21 cellular contexts compared by ENCODE assay signal in genomic region chr6:157988700-157989063, GRCh38. TPM values are rescaled to one million over a fixed set of nuclear protein-coding genes. Genes with fewer than 3 reads are reported as not detected.
A peak's percentile ranks its signal among the peaks of the same experiment; 100 is the strongest.
DNase-seq lines count a peak whose midpoint lies in the region; ATAC-seq and TF ChIP-seq lines count a peak whose summit lies in the region.
"Had no signal": no experiment of that assay in that cellular context is flagged by ENCODE, and none has a peak within 500 bp of the region (broad histone marks: within the 10 kb centered on the region; RNA-seq: fewer than 3 reads in every experiment).

No MANE protein-coding gene starts in this region.

- H2AFZ ChIP-seq in osteoblast (ENCODE audit: low read length): no peak overlapping the region

- no peak for TF ChIP-seq POLR2A in heart left ventricle (IDR thresholded peaks at IDR 0.05)
- no peak for TF ChIP-seq POLR2A in vagina (IDR thresholded peaks at IDR 0.05)

- H4K20me1 ChIP-seq in osteoblast (ENCODE audit: insufficient read depth, low read length): peaks cover 17% of the 10 kb centered on the region

- H3K4me3 ChIP-seq in right cardiac atrium (ENCODE audit: low read length) (no peak overlapping the region), heart left ventricle (no peak overlapping the region), ascending aorta (no peak overlapping the region), osteoblast (ENCODE audit: insufficient read depth, low read length) (no peak overlapping the region), vagina (no peak overlapping the region)

- H3K4me1 ChIP-seq in right cardiac atrium (ENCODE audit: control insufficient read depth, insufficient read depth, low read length): peaks cover 6% of the 10 kb centered on the region
- H3K4me1 ChIP-seq in heart left ventricle: peaks cover 0 to 46% (median 22%) of the 10 kb centered on the region in 12 donors
- peaks cover 5 to 17% of the 10 kb centered on the region in 2 donors for H3K4me1 ChIP-seq in ascending aorta
- peaks cover 58% of the 10 kb centered on the region for H3K4me1 ChIP-seq in osteoblast (ENCODE audit: insufficient read depth, low read length)
- peaks cover 41% of the 10 kb centered on the region for H3K4me1 ChIP-seq in vagina

- no peak for ATAC-seq in right cardiac atrium
- no peak for ATAC-seq in heart left ventricle
- ATAC-seq: naive thymus-derived CD8-positive, alpha-beta T cell had no signal

- peaks cover 99% of the 10 kb centered on the region for H3K79me2 ChIP-seq in osteoblast (ENCODE audit: insufficient read depth, low read length)

- peak overlapping the region; percentile 15 for H3K27ac ChIP-seq in right cardiac atrium (ENCODE audit: low read length)
- H3K27ac ChIP-seq in heart left ventricle: peak overlapping the region in 3 of 12 donors; percentile 40 to 67 (median 46)
- H3K27ac ChIP-seq in ascending aorta: peak overlapping the region; percentile 24 to 56
- peak overlapping the region; percentile 53 for H3K27ac ChIP-seq in osteoblast (ENCODE audit: low read depth, low read length)
- H3K27ac ChIP-seq in vagina: peak overlapping the region; percentile 6
- H3K27ac ChIP-seq: KMS-11 had no signal

- no peaks in the 10 kb centered on the region for H3K9me3 ChIP-seq in right cardiac atrium (ENCODE audit: control insufficient read depth, low read length)
- no peaks in the 10 kb centered on the region for H3K9me3 ChIP-seq in heart left ventricle
- no peaks in the 10 kb centered on the region for H3K9me3 ChIP-seq in ascending aorta
- H3K9me3 ChIP-seq in osteoblast (ENCODE audit: low read depth, low read length): no peaks in the 10 kb centered on the region
- H3K9me3 ChIP-seq in vagina: no peaks in the 10 kb centered on the region

- DNase-seq in right cardiac atrium: no peak
- no peak for DNase-seq in heart left ventricle
- no peak for DNase-seq in ascending aorta (ENCODE audit: low spot score in 2 of 2)
- DNase-seq in osteoblast (ENCODE audit: insufficient read length, low spot score, missing footprints): no peak
- no peak for DNase-seq in vagina (ENCODE audit: extremely low spot score in 2 of 2)
- DNase-seq in DMS153 (lab: John Stamatoyannopoulos, UW): no peak
- no peak for DNase-seq in NCI-H1694 (lab: John Stamatoyannopoulos, UW)
- no peak for DNase-seq in kidney tubule cell (ENCODE audit: low spot score)
- DNase-seq: activated CD4-positive, alpha-beta memory T cell treated with anti-CD3 and anti-CD28 coated beads for 36 hours; activated gamma-delta T cell treated with Interleukin-2 at 50 U/mL for 16 hours; activated T-cell treated with anti-CD3 and anti-CD28 coated beads for 4 hours; aorta; CD8-positive, alpha-beta memory T cell; endodermal cell; immature natural killer cell; NCI-H2107; stimulated activated CD4-positive, alpha-beta T cell treated with anti-CD3 and anti-CD28 coated beads, Interleukin-12 subunit alpha, Interleukin-12 subunit beta, amount 100 ng/mL, for 4 hours; stimulated activated CD8-positive, alpha-beta memory T cell treated with anti-CD3 and anti-CD28 coated beads, Interleukin-4, amount 100 ng/mL, for 48 hours; T-helper 1 cell had no signal

- H3K27me3 ChIP-seq in right cardiac atrium (ENCODE audit: control insufficient read depth, insufficient read depth) (no peaks in the 10 kb centered on the region), heart left ventricle (no peaks in the 10 kb centered on the region), ascending aorta (no peaks in the 10 kb centered on the region), osteoblast (ENCODE audit: insufficient read depth, low read length) (no peaks in the 10 kb centered on the region), vagina (no peaks in the 10 kb centered on the region)

- H3K4me2 ChIP-seq in osteoblast (ENCODE audit: insufficient read depth, low read length): no peak overlapping the region
- H3K4me2 ChIP-seq: KMS-11 had no signal

- TF ChIP-seq CTCF in heart left ventricle (IDR thresholded peaks at IDR 0.05): no peak
- TF ChIP-seq CTCF in ascending aorta (IDR thresholded peaks at IDR 0.05): no peak
- TF ChIP-seq CTCF in osteoblast (IDR thresholded peaks at IDR 0.05; ENCODE audit: extremely low read depth, low read depth, low read length): no peak
- no peak for TF ChIP-seq CTCF in vagina (IDR thresholded peaks at IDR 0.05)

- intact Hi-C loops in right cardiac atrium (cut with DNase I): loop anchor here in 3 of 4 donors (10.0 kb wide), 2 partner anchors 56 to 76 kb away; no protein-coding TSS in a partner anchor
- intact Hi-C loops in heart left ventricle (cut with DNase I): no loop called here
- intact Hi-C loops in ascending aorta (cut with DNase I): no loop called here
- intact Hi-C loops in vagina (cut with DNase I): no loop called here

- H3K36me3 ChIP-seq in heart left ventricle (no peaks in the 10 kb centered on the region), ascending aorta (no peaks in the 10 kb centered on the region), osteoblast (ENCODE audit: insufficient read depth, low read length) (peaks cover 10% of the 10 kb centered on the region), vagina (no peaks in the 10 kb centered on the region)

- WGBS in right cardiac atrium: 76% methylated on average over 8 of the region's 8 CpGs
- WGBS in heart left ventricle, 4 donors: 76 to 83% (median 79%) methylated on average over 8 of the region's 8 CpGs

RNA-seq across cellular contexts. Expression of gene SYNJ2, which starts 7.0 kb away (rescaled TPM):
- total RNA-seq in right cardiac atrium (10 to 100 TPM; 13.4 to 26.3 (median 20.4) TPM), heart left ventricle (10 to 100 TPM in 8 of 9 donors, 1 to 10 TPM in 1; 7.5 to 27.0 (median 18.2) TPM), ascending aorta (3.0 TPM), osteoblast (91.6 and 94.8 TPM in 2 replicates), vagina (8.3 TPM)
- polyA plus RNA-seq in right cardiac atrium (9.5 TPM), heart left ventricle (10 to 100 TPM; 15.0 to 25.8 TPM)

Comparison
In these comparisons a context has a peak if more than half of its experiments do, and no peak if none do; other contexts are left out.
1. intact Hi-C loops: an anchor here in right cardiac atrium (10.0 kb wide); none called in heart left ventricle, ascending aorta and vagina.